8 cellular contexts compared by ENCODE assay signal in genomic region chr16:2670027-2670426, GRCh38. TPM values are rescaled to one million over a fixed set of nuclear protein-coding genes. Genes with fewer than 3 reads are reported as not detected.
DNase-seq lines count a peak whose midpoint lies in the region; TF ChIP-seq lines count a peak whose summit lies in the region.
"Not testable (repeated sequence)": the region's sequence is repeated elsewhere in the genome, so short reads cannot be mapped to it uniquely, and the experiment has no call there.

No MANE protein-coding gene starts in this region.

- intact Hi-C loops in colonic mucosa (cut with DNase I); posterior vena cava (cut with DNase I); testis (cut with DNase I; ENCODE audit: low total_unique reads): not testable (repeated sequence)

- not testable (repeated sequence) for H3K9me2 ChIP-seq in Loucy (replicated peaks; ENCODE audit: low read depth, low read length)

- peak; percentile 56 for DNase-seq in Caki2 (ENCODE audit: low read depth)
- DNase-seq in SKM-1 treated with dmso at 0.1 percent for 144 hours (lab: John Stamatoyannopoulos, UW; ENCODE audit: unreplicated experiment), result peak; percentile 15
- DNase-seq in activated T-cell treated with anti-CD3 and anti-CD28 coated beads, Interleukin-2, amount 50 U/mL, for 1 hour, result peak; percentile 74
- DNase-seq in colonic mucosa, result peak; percentile 81
- DNase-seq in inferior parietal cortex (ENCODE audit: extremely low spot score), result peak; percentile 57
- DNase-seq in posterior vena cava (ENCODE audit: low spot score), result peak; percentile 93
- peak; percentile 88 for DNase-seq in testis

- not testable (repeated sequence) for H3K9ac ChIP-seq in Loucy (ENCODE audit: low read depth, low read length, poor library complexity, severe bottlenecking); colonic mucosa (ENCODE audit: low read depth in 2 of 2, low read length in 2 of 2)

- H3K4me1 ChIP-seq in Loucy (ENCODE audit: insufficient read depth, low read length, poor library complexity, severe bottlenecking); colonic mucosa: not testable (repeated sequence)
- peaks cover 13% of the 10 kb centered on the region for H3K4me1 ChIP-seq in testis

- not testable (repeated sequence) for H2AFZ ChIP-seq in Loucy (ENCODE audit: low read length)

- H3K36me3 ChIP-seq in Loucy (ENCODE audit: insufficient read depth, low read length); colonic mucosa; testis (ENCODE audit: low read depth, missing control alignments): not testable (repeated sequence)

- H3K27ac ChIP-seq in colonic mucosa, testis: not testable (repeated sequence)

- not testable (repeated sequence) for H3K9me3 ChIP-seq in Loucy (ENCODE audit: insufficient read depth, low read depth, low read length); colonic mucosa; testis

- not testable (repeated sequence) for H3F3A ChIP-seq in Loucy (ENCODE audit: low read depth)

- not testable (repeated sequence) for H4K20me1 ChIP-seq in Loucy (ENCODE audit: insufficient read depth, low read length, poor library complexity, severe bottlenecking)

- H3K27me3 ChIP-seq in Loucy (ENCODE audit: insufficient read depth, low read length, poor library complexity, severe bottlenecking); colonic mucosa; testis: not testable (repeated sequence)

- H3K4me2 ChIP-seq in Loucy (ENCODE audit: low read depth, low read length, poor library complexity, severe bottlenecking), result peak overlapping the region; percentile 37

- not testable (repeated sequence) for TF ChIP-seq POLR2A in testis (IDR thresholded peaks at IDR 0.05)

- peak overlapping the region; percentile 40 for H3K4me3 ChIP-seq in Loucy (ENCODE audit: low read length, poor library complexity, severe bottlenecking)
- H3K4me3 ChIP-seq in colonic mucosa, testis: not testable (repeated sequence)

- WGBS in testis, 2 donors, result 39 to 51% methylated on average over 13 to 14 of the region's 14 CpGs

- in situ Hi-C loops in Caki2 (cut with HindIII; ENCODE audit: low pct_unique_long_range_greater_than_20kb, low sequenced_read_pairs), result not testable (repeated sequence)

- peak; percentile 37 for TF ChIP-seq CTCF in Loucy (conservative IDR thresholded peaks at IDR 0.05; ENCODE audit: low read length)
- TF ChIP-seq CTCF in colonic mucosa (IDR thresholded peaks at IDR 0.05), result peak; percentile 72
- TF ChIP-seq CTCF in testis (IDR thresholded peaks at IDR 0.05), result peak; percentile 45 to 65 (median 58)

- not testable (repeated sequence) for H3K79me2 ChIP-seq in Loucy (ENCODE audit: insufficient read depth, low read length)

RNA-seq across cellular contexts. Expression of gene KCTD5, which starts 12.3 kb away (rescaled TPM):
- total RNA-seq in Caki2 (2014; rRNA removed; shearing (Covaris generic); ENCODE audit: low replicate concordance), result 67.5 and 85.6 TPM in 2 replicates
- total RNA-seq in colonic mucosa (10 to 100 TPM; 45.2 to 88.3 TPM), posterior vena cava (10 to 100 TPM; 13.5 to 14.3 TPM), testis (10 to 100 TPM; 63.9 to 72.2 TPM)
- polyA plus RNA-seq in testis (ENCODE audit: insufficient read depth, low read depth, low replicate concordance), result 33.3 TPM

RNA-seq across cellular contexts. Expression of gene PRSS27, which starts 50.0 kb away (rescaled TPM):
- total RNA-seq in Caki2 (2014; rRNA removed; shearing (Covaris generic); ENCODE audit: low replicate concordance), result 1.1 TPM in 1 of 2 replicates, not detected in the other
- total RNA-seq in colonic mucosa (under 1 TPM; 0.15 to 0.56 TPM), posterior vena cava (1 to 10 TPM in 1 of 2 donors, under 1 TPM in 1; 0.71 to 1.4 TPM), testis (1 to 10 TPM; 6.4 to 6.7 TPM)
- polyA plus RNA-seq in testis (ENCODE audit: insufficient read depth, low read depth, low replicate concordance), result 4.3 TPM

Comparison
In these comparisons a context has a peak if more than half of its experiments do, and no peak if none do; other contexts are left out.
1. DNase-seq: peak in every context shown above with its lines; median percentile 93 in posterior vena cava; 88 in testis; 81 in colonic mucosa; 74 in activated T-cell treated with anti-CD3 and anti-CD28 coated beads, Interleukin-2, amount 50 U/mL, for 1 hour; 57 in inferior parietal cortex; 56 in Caki2; 15 in SKM-1 treated with dmso at 0.1 percent for 144 hours.